1 cellular context compared by ENCODE assay signal in genomic region chr19:18434411-18435184, GRCh38.
TF ChIP-seq lines count a peak whose summit lies in the region.

No MANE protein-coding gene starts in this region.

TF ChIP-seq in WTC11, 78 proteins besides CTCF, POLR2A, EP300 and RAD21 (continued from another document):
- TF ChIP-seq AR (CRISPR knock-in tag; IDR thresholded peaks at IDR 0.05) = no peak
- no peak for TF ChIP-seq IRF2 (CRISPR knock-in tag; IDR thresholded peaks at IDR 0.05; ENCODE audit: borderline replicate concordance, low read depth)
- TF ChIP-seq ZNF317 (CRISPR knock-in tag; IDR thresholded peaks at IDR 0.05; ENCODE audit: borderline replicate concordance, low read depth) = no peak
- no peak for TF ChIP-seq ATF2 (CRISPR knock-in tag; IDR thresholded peaks at IDR 0.05; ENCODE audit: borderline replicate concordance, low read depth)
- no peak for TF ChIP-seq ZNF425 (CRISPR knock-in tag; conservative IDR thresholded peaks at IDR 0.05)
TF ChIP-seq in WTC11: peak in this region for 0.
